Comparison of ENCODE assay signal across 1 cellular context in the genomic region with DNA sequence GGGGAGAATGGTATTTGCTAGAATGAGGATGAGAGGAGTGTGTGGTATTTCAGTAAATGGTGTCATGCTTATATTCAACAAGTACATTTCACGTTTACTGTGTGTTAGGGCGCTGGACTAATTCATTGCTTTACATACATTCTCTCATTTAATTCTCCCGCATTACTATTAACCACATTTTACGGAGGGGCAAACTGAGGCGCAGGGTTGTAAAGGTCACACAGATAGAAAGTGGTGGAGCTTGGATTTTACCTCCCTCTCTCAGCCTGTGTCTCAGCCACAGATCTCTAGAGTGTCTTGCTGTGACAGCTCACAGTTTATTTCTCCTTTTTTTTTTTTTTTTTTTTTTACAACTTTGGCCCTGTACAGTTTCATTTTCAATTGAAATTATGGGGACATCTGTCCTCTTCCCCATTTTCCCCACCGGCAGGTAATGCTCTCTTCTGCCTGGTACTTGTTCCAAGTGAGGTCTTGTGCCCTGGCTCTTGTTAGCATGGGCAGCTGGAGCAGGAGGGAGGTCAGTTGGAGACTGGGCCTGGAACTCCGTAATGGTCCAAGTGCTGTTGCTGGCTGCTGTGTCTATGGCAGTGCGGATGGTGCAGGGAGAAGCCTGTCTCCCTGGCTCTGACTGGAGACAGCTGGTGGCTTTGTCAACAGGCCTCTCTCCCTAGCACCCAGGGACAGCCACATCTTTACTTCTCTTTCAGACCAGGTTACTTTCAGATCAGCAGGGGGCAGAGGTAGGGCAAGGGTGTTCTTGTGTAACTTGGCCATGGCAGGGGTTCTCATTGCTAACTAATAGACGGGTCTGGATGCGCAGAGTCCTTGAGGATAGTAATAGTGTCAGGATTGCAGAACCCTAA.
A peak's percentile ranks its signal among the peaks of the same experiment; 100 is the strongest.
TF ChIP-seq lines count a peak whose summit lies in the region.

No MANE protein-coding gene starts in this region.

TF ChIP-seq in HepG2, 621 proteins besides CTCF, POLR2A, EP300 and RAD21 (continued from another document):
- TF ChIP-seq, protein P1, sequence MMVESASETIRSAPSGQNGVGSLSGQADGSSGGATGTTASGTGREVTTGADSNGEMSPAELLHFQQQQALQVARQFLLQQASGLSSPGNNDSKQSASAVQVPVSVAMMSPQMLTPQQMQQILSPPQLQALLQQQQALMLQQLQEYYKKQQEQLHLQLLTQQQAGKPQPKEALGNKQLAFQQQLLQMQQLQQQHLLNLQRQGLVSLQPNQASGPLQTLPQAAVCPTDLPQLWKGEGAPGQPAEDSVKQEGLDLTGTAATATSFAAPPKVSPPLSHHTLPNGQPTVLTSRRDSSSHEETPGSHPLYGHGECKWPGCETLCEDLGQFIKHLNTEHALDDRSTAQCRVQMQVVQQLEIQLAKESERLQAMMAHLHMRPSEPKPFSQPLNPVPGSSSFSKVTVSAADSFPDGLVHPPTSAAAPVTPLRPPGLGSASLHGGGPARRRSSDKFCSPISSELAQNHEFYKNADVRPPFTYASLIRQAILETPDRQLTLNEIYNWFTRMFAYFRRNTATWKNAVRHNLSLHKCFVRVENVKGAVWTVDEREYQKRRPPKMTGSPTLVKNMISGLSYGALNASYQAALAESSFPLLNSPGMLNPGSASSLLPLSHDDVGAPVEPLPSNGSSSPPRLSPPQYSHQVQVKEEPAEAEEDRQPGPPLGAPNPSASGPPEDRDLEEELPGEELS (CRISPR knock-in tag; IDR thresholded peaks at IDR 0.05), result no peak
- TF ChIP-seq ZNF766 (CRISPR knock-in tag; IDR thresholded peaks at IDR 0.05; ENCODE audit: borderline replicate concordance) (no peak), ZNF614 (CRISPR knock-in tag; IDR thresholded peaks at IDR 0.05; ENCODE audit: borderline replicate concordance) (peak; percentile 20; the same call in 1 of the 2 replicates), ZNF513 (CRISPR knock-in tag; conservative IDR thresholded peaks at IDR 0.05) (no peak), TGIF2 (CRISPR knock-in tag; IDR thresholded peaks at IDR 0.05) (no peak), ZBTB2 (CRISPR knock-in tag; IDR thresholded peaks at IDR 0.05; ENCODE audit: low read depth) (no peak), NR2F2 (IDR thresholded peaks at IDR 0.05; ENCODE audit: borderline replicate concordance, low read depth) (no peak), ZBTB38 (CRISPR knock-in tag; IDR thresholded peaks at IDR 0.05) (peak; percentile 51; the same call in 1 of the 2 replicates), ZNF430 (CRISPR knock-in tag; IDR thresholded peaks at IDR 0.05) (no peak), ELF1 (CRISPR knock-in tag; IDR thresholded peaks at IDR 0.05) (no peak)
- TF ChIP-seq, protein P2, sequence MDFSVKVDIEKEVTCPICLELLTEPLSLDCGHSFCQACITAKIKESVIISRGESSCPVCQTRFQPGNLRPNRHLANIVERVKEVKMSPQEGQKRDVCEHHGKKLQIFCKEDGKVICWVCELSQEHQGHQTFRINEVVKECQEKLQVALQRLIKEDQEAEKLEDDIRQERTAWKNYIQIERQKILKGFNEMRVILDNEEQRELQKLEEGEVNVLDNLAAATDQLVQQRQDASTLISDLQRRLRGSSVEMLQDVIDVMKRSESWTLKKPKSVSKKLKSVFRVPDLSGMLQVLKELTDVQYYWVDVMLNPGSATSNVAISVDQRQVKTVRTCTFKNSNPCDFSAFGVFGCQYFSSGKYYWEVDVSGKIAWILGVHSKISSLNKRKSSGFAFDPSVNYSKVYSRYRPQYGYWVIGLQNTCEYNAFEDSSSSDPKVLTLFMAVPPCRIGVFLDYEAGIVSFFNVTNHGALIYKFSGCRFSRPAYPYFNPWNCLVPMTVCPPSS (IDR thresholded peaks at IDR 0.05), result no peak
- TF ChIP-seq, protein P3, sequence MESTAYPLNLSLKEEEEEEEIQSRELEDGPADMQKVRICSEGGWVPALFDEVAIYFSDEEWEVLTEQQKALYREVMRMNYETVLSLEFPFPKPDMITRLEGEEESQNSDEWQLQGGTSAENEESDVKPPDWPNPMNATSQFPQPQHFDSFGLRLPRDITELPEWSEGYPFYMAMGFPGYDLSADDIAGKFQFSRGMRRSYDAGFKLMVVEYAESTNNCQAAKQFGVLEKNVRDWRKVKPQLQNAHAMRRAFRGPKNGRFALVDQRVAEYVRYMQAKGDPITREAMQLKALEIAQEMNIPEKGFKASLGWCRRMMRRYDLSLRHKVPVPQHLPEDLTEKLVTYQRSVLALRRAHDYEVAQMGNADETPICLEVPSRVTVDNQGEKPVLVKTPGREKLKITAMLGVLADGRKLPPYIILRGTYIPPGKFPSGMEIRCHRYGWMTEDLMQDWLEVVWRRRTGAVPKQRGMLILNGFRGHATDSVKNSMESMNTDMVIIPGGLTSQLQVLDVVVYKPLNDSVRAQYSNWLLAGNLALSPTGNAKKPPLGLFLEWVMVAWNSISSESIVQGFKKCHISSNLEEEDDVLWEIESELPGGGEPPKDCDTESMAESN (CRISPR knock-in tag; conservative IDR thresholded peaks at IDR 0.05), result no peak
- TF ChIP-seq, protein P4, sequence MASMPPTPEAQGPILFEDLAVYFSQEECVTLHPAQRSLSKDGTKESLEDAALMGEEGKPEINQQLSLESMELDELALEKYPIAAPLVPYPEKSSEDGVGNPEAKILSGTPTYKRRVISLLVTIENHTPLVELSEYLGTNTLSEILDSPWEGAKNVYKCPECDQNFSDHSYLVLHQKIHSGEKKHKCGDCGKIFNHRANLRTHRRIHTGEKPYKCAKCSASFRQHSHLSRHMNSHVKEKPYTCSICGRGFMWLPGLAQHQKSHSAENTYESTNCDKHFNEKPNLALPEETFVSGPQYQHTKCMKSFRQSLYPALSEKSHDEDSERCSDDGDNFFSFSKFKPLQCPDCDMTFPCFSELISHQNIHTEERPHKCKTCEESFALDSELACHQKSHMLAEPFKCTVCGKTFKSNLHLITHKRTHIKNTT (CRISPR knock-in tag; IDR thresholded peaks at IDR 0.05), result no peak
- TF ChIP-seq, protein P5, sequence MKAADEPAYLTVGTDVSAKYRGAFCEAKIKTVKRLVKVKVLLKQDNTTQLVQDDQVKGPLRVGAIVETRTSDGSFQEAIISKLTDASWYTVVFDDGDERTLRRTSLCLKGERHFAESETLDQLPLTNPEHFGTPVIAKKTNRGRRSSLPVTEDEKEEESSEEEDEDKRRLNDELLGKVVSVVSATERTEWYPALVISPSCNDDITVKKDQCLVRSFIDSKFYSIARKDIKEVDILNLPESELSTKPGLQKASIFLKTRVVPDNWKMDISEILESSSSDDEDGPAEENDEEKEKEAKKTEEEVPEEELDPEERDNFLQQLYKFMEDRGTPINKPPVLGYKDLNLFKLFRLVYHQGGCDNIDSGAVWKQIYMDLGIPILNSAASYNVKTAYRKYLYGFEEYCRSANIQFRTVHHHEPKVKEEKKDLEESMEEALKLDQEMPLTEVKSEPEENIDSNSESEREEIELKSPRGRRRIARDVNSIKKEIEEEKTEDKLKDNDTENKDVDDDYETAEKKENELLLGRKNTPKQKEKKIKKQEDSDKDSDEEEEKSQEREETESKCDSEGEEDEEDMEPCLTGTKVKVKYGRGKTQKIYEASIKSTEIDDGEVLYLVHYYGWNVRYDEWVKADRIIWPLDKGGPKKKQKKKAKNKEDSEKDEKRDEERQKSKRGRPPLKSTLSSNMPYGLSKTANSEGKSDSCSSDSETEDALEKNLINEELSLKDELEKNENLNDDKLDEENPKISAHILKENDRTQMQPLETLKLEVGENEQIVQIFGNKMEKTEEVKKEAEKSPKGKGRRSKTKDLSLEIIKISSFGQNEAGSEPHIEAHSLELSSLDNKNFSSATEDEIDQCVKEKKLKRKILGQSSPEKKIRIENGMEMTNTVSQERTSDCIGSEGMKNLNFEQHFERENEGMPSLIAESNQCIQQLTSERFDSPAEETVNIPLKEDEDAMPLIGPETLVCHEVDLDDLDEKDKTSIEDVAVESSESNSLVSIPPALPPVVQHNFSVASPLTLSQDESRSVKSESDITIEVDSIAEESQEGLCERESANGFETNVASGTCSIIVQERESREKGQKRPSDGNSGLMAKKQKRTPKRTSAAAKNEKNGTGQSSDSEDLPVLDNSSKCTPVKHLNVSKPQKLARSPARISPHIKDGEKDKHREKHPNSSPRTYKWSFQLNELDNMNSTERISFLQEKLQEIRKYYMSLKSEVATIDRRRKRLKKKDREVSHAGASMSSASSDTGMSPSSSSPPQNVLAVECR (CRISPR knock-in tag; IDR thresholded peaks at IDR 0.05; ENCODE audit: borderline replicate concordance), result peak; percentile 48; the same call in 1 of the 2 replicates
TF ChIP-seq in HepG2: peak in this region for 60.
